19 cellular contexts compared by ENCODE assay signal in the genomic region with DNA sequence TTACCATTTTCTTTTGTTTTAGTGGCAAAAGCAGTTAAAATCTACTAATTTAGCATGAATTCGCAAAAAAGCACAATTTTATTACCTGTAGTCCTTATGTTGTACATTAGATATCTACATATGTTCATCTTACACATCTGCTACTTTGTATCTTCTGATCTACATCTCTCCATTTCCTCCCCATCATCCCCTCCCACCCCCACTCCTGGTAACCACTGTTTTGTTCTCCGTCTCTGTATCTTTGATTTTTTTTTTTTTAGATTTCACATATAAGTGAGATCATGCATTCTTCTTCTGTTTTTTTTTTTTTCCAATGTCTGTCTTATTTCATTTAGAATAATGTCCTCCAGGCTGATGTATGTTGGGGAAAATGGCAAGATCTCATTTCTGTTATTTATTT.
A peak's percentile ranks its signal among the peaks of the same experiment; 100 is the strongest.
DNase-seq lines count a peak whose midpoint lies in the region; ATAC-seq, FAIRE-seq and TF ChIP-seq lines count a peak whose summit lies in the region.
"Had no signal": no experiment of that assay in that cellular context is flagged by ENCODE, and none has a peak within 500 bp of the region (broad histone marks: within the 10 kb centered on the region; RNA-seq: fewer than 3 reads in every experiment).

No MANE protein-coding gene starts in this region.

- no peak overlapping the region for H2BK5ac ChIP-seq in H9 (ENCODE audit: insufficient read length, low read length)

- H3K4me2 ChIP-seq in H9 (ENCODE audit: insufficient read depth, insufficient read length, low read length): no peak overlapping the region

- no peak overlapping the region for H3K9ac ChIP-seq in H9 (ENCODE audit: extremely low read depth, insufficient read length, low read length)

- DNase-seq in activated CD4-positive, alpha-beta T cell treated with anti-CD3 and anti-CD28 coated beads for 4 hours: peak; percentile 51 to 62
- DNase-seq in activated CD4-positive, alpha-beta T cell treated with anti-CD3 and anti-CD28 coated beads for 1 hour: no peak
- DNase-seq in CD4-positive, alpha-beta T cell: peak in 9 of 10 experiments; percentile 34 to 78 (median 54)
- DNase-seq in T-helper 2 cell treated with Interferon-gamma antibody and Interleukin-4, amounts not matched to agents 5 μg/mL and 100 μg/mL, for 36 hours (ENCODE audit: low spot score): no peak
- DNase-seq in central memory CD4-positive, alpha-beta T cell: peak; percentile 66
- DNase-seq in GM19239 (ENCODE audit: insufficient read length, low spot score) (no peak), H9 (no peak)
- DNase-seq: colonic mucosa, glutamatergic neuron, left colon, mesenchymal stem cell, naive B cell, NCI-H69, pancreas, right cardiac atrium had no signal

- no peaks in the 10 kb centered on the region for H3K23me2 ChIP-seq in H9 (ENCODE audit: insufficient read length, low read depth, low read length, poor library complexity, severe bottlenecking)

- H3K79me1 ChIP-seq in H9 (ENCODE audit: insufficient read depth, low read depth, low read length, poor library complexity, severe bottlenecking): no peaks in the 10 kb centered on the region

- no peaks in the 10 kb centered on the region for H3K36me3 Mint-ChIP-seq in CD4-positive, alpha-beta T cell (ENCODE audit: low read depth)
- H3K36me3 Mint-ChIP-seq in T-helper 2 cell treated with Interferon-gamma antibody and Interleukin-4, amounts not matched to agents 5 μg/mL and 100 μg/mL, for 36 hours (ENCODE audit: low read depth): peaks cover 8% of the 10 kb centered on the region
- H3K36me3 Mint-ChIP-seq in H9 (ENCODE audit: insufficient read depth in 1 of 3, low read depth in 3 of 3): no peaks in the 10 kb centered on the region
- H3K36me3 Mint-ChIP-seq: brain, naive B cell had no signal

- H3K4ac ChIP-seq in H9 (ENCODE audit: low read depth, low read length): no peak overlapping the region

- no peak overlapping the region for H2BK12ac ChIP-seq in H9 (ENCODE audit: insufficient read length, low read depth, low read length)

- H2BK120ac ChIP-seq in H9 (ENCODE audit: low read depth, low read length, poor library complexity, severe bottlenecking): no peak overlapping the region

- H2AFZ ChIP-seq in H9 (ENCODE audit: low read length): no peak overlapping the region

- CTCF ChIA-PET in CD4-positive, alpha-beta T cell (lab: Charles Lee): no interaction called here

- H2BK15ac ChIP-seq in H9 (ENCODE audit: low read depth, low read length): no peak overlapping the region

- no peaks in the 10 kb centered on the region for H3K9me3 Mint-ChIP-seq in CD4-positive, alpha-beta T cell
- H3K9me3 Mint-ChIP-seq in T-helper 2 cell treated with Interferon-gamma antibody and Interleukin-4, amounts not matched to agents 5 μg/mL and 100 μg/mL, for 36 hours: peaks cover 13% of the 10 kb centered on the region
- H3K9me3 Mint-ChIP-seq in H9: peaks cover 0 to 7% of the 10 kb centered on the region in 2 experiments; a peak in 1 of 5 replicates

- H3T11ph ChIP-seq in H9 (ENCODE audit: low read length): no peak overlapping the region

- H2AK5ac ChIP-seq in H9 (ENCODE audit: insufficient read length, low read length): no peak overlapping the region

- H4K8ac ChIP-seq in H9 (replicated peaks; ENCODE audit: insufficient read length, low read depth, low read length): no peak overlapping the region

- no peak overlapping the region for H3K27ac ChIP-seq in CD4-positive, alpha-beta T cell (ENCODE audit: low read depth, low read length)
- no peak overlapping the region for H3K27ac ChIP-seq in H9 (ENCODE audit: insufficient read length, low read depth, low read length)
- H3K27ac ChIP-seq: colonic mucosa, pancreas had no signal

- no peaks in the 10 kb centered on the region for H3K79me2 ChIP-seq in H9 (ENCODE audit: insufficient read depth, low read length)

- H3K27me3 ChIP-seq in CD4-positive, alpha-beta T cell (ENCODE audit: control insufficient read depth, insufficient read depth, low read length): no peaks in the 10 kb centered on the region
- no peaks in the 10 kb centered on the region for H3K27me3 ChIP-seq in H9 (ENCODE audit: insufficient read depth, low read length)
- H3K27me3 ChIP-seq: colonic mucosa, pancreas had no signal

- H3K9me3 ChIP-seq in CD4-positive, alpha-beta T cell (ENCODE audit: control insufficient read depth, low read length): no peaks in the 10 kb centered on the region
- H3K9me3 ChIP-seq in H9 (ENCODE audit: control insufficient read depth, low read depth, low read length): no peaks in the 10 kb centered on the region
- H3K9me3 ChIP-seq: colonic mucosa, pancreas had no signal

- peak overlapping the region; percentile 12 for H3K4me3 Mint-ChIP-seq in CD4-positive, alpha-beta T cell
- peak overlapping the region; percentile 21 for H3K4me3 Mint-ChIP-seq in T-helper 2 cell treated with Interferon-gamma antibody and Interleukin-4, amounts not matched to agents 5 μg/mL and 100 μg/mL, for 36 hours
- no peak overlapping the region for H3K4me3 Mint-ChIP-seq in H9
- H3K4me3 Mint-ChIP-seq: B cell, brain, naive B cell had no signal

- ATAC-seq in CD4-positive, alpha-beta T cell (ENCODE audit: poor library complexity): peak; percentile 77
- no peak for ATAC-seq in GM19324 (IDR thresholded peaks at IDR 0.05; ENCODE audit: low FRiP score, unreplicated experiment)
- ATAC-seq: left colon, pancreas, right cardiac atrium had no signal

- H3K4me1 Mint-ChIP-seq in CD4-positive, alpha-beta T cell (ENCODE audit: low read depth): peaks cover 67% of the 10 kb centered on the region
- H3K4me1 Mint-ChIP-seq in T-helper 2 cell treated with Interferon-gamma antibody and Interleukin-4, amounts not matched to agents 5 μg/mL and 100 μg/mL, for 36 hours (ENCODE audit: low read depth): peaks cover 53% of the 10 kb centered on the region
- H3K4me1 Mint-ChIP-seq in H9: peaks cover 5 to 8% of the 10 kb centered on the region in 2 experiments; a peak in 2 of 4 replicates
- H3K4me1 Mint-ChIP-seq: B cell, naive B cell had no signal

- no peak overlapping the region for H3K56ac ChIP-seq in H9 (ENCODE audit: insufficient read length, low read depth, low read length)

- no peak overlapping the region for H3K14ac ChIP-seq in H9 (ENCODE audit: insufficient read depth, low read length)

- no CpG with 5 or more reads among the region's 2 CpGs for WGBS in H9 (ENCODE audit: extremely low coverage, insufficient read length, low lambda C conversion rate)

- no peak for TF ChIP-seq CTCF in CD4-positive, alpha-beta T cell (IDR thresholded peaks at IDR 0.05)
- TF ChIP-seq CTCF in H9 (conservative IDR thresholded peaks at IDR 0.05): no peak

- H2BK20ac ChIP-seq in H9 (ENCODE audit: low read depth, low read length, poor library complexity, severe bottlenecking): no peak overlapping the region

- FAIRE-seq in GM19239 (lab: Jason Lieb, UNC): no peak
- FAIRE-seq: GM18507, pancreas had no signal

- peak overlapping the region; percentile 94 for H3K27ac Mint-ChIP-seq in CD4-positive, alpha-beta T cell
- H3K27ac Mint-ChIP-seq in T-helper 2 cell treated with Interferon-gamma antibody and Interleukin-4, amounts not matched to agents 5 μg/mL and 100 μg/mL, for 36 hours: peak overlapping the region; percentile 56
- H3K27ac Mint-ChIP-seq in H9: no peak overlapping the region
- H3K27ac Mint-ChIP-seq: B cell, brain had no signal

- no peak overlapping the region for H3K18ac ChIP-seq in H9 (ENCODE audit: insufficient read length, low read depth, low read length)

- no peak overlapping the region for H3K23ac ChIP-seq in H9 (ENCODE audit: insufficient read length, low read depth, low read length)

- no peak overlapping the region for H4K91ac ChIP-seq in H9 (ENCODE audit: insufficient read length, low read depth, low read length)

- H3K4me1 ChIP-seq in H9 (ENCODE audit: insufficient read depth, low read length): no peaks in the 10 kb centered on the region; the same call in 1 of the 2 replicates
- H3K4me1 ChIP-seq: colonic mucosa, pancreas had no signal

- no peaks in the 10 kb centered on the region for H3K27me3 Mint-ChIP-seq in CD4-positive, alpha-beta T cell
- no peaks in the 10 kb centered on the region for H3K27me3 Mint-ChIP-seq in T-helper 2 cell treated with Interferon-gamma antibody and Interleukin-4, amounts not matched to agents 5 μg/mL and 100 μg/mL, for 36 hours (ENCODE audit: low read depth)
- H3K27me3 Mint-ChIP-seq in H9 (ENCODE audit: low read depth): no peaks in the 10 kb centered on the region
- H3K27me3 Mint-ChIP-seq: naive B cell had no signal

- POLR2A ChIA-PET in CD4-positive, alpha-beta T cell (lab: Charles Lee): interaction anchor here (0.6 kb wide), 2 partner anchors 761 to 1555 kb away, joined by 4 read pairs; no protein-coding TSS in a partner anchor

- intact Hi-C loops in CD4-positive, alpha-beta T cell (cut with DNase I, micrococcal nuclease): loop anchor here (2.0 to 10.0 kb wide), 6 partner anchors 57 to 1553 kb away; a partner anchor contains a TSS

- no peaks in the 10 kb centered on the region for H4K20me1 ChIP-seq in H9 (ENCODE audit: control insufficient read depth, insufficient read depth, insufficient read length)

- no peak overlapping the region for H4K5ac ChIP-seq in H9 (ENCODE audit: insufficient read length, low read depth, low read length)

Comparison
In these comparisons a context has a peak if more than half of its experiments do, and no peak if none do; other contexts are left out.
1. DNase-seq: peak in activated CD4-positive, alpha-beta T cell treated with anti-CD3 and anti-CD28 coated beads for 4 hours (2 of 2), CD4-positive, alpha-beta T cell (9 of 10) and central memory CD4-positive, alpha-beta T cell (single experiment); none in activated CD4-positive, alpha-beta T cell treated with anti-CD3 and anti-CD28 coated beads for 1 hour (single experiment), T-helper 2 cell treated with Interferon-gamma antibody and Interleukin-4, amounts not matched to agents 5 μg/mL and 100 μg/mL, for 36 hours (single experiment), GM19239 (single experiment) and H9 (single experiment).
2. H3K27ac Mint-ChIP-seq: peak in CD4-positive, alpha-beta T cell (single experiment) and T-helper 2 cell treated with Interferon-gamma antibody and Interleukin-4, amounts not matched to agents 5 μg/mL and 100 μg/mL, for 36 hours (single experiment); none in H9 (0 of 3).
3. H3K4me3 Mint-ChIP-seq: peak in CD4-positive, alpha-beta T cell (single experiment) and T-helper 2 cell treated with Interferon-gamma antibody and Interleukin-4, amounts not matched to agents 5 μg/mL and 100 μg/mL, for 36 hours (single experiment); none in H9 (0 of 2).